ENCODE assay signal across 8 cellular contexts in the genomic region with DNA sequence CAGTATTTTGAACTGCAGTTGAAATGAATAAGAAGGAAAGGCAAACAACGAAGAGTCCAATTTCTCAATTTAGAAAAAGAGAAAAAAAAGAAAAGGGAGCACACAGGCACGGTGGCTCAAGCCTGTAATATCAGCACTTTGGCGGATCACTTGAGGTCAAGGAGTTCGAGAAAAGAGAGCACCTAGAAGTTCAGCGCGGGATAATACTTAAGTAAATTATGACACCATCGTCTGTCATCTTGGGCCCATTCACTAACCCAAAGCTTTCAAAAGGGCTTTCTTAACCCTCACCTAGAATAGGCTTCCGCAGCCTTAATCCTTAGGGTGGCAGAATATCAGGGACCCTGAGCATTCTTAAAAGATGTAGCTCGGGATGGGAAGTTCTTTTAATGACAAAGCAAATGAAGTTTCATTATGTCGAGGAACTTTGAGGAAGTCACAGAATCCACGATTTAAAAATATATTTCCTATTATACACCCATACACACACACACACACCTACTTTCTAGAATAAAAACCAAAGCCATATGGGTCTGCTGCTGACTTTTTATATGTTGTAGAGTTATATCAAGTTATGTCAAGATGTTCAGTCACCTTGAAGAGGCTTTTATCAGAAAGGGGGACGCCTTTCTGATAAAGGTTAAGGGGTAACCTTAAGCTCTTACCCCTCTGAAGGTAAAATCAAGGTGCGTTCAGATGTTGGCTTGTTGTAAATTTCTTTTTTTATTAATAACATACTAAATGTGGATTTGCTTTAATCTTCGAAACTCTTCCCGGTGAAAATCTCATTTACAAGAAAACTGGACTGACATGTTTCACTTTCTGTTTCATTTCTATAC. TPM values are rescaled to one million over a fixed set of nuclear protein-coding genes. Genes with fewer than 3 reads are reported as not detected.
DNase-seq lines count a peak whose midpoint lies in the region; ATAC-seq and TF ChIP-seq lines count a peak whose summit lies in the region.

No MANE protein-coding gene starts in this region.

- no peaks in the 10 kb centered on the region for H3K36me3 ChIP-seq in heart left ventricle
- no peaks in the 10 kb centered on the region for H3K36me3 ChIP-seq in body of pancreas (replicated peaks in 1 of 2; ENCODE audit: insufficient read depth in 1 of 2, low read depth in 2 of 2)
- H3K36me3 ChIP-seq in vagina = no peaks in the 10 kb centered on the region

- ATAC-seq in heart left ventricle (no peak), left cardiac atrium (no peak), body of pancreas (no peak), memory B cell (ENCODE audit: low read depth) (peak; percentile 11), GM21360 (IDR thresholded peaks at IDR 0.05; ENCODE audit: unreplicated experiment) (no peak)

- H3K36me3 Mint-ChIP-seq in memory B cell = no peaks in the 10 kb centered on the region

- H3K27ac Mint-ChIP-seq in memory B cell = peak overlapping the region; percentile 97

- peaks cover 0 to 80% (median 21%) of the 10 kb centered on the region in 12 donors for H3K4me1 ChIP-seq in heart left ventricle
- H3K4me1 ChIP-seq in body of pancreas = peaks cover 6% of the 10 kb centered on the region
- H3K4me1 ChIP-seq in vagina = peaks cover 20% of the 10 kb centered on the region

- no peak for DNase-seq in heart left ventricle
- DNase-seq in left cardiac atrium = no peak
- no peak for DNase-seq in body of pancreas
- DNase-seq in memory B cell (ENCODE audit: low spot score in 2 of 2) = no peak
- DNase-seq in vagina (ENCODE audit: extremely low spot score in 2 of 2) = no peak
- DNase-seq in D341Med (ENCODE audit: low spot score) = no peak
- no peak for DNase-seq in NCI-H2196 (lab: John Stamatoyannopoulos, UW; ENCODE audit: unreplicated experiment)

- H3K4me3 ChIP-seq in heart left ventricle (peak overlapping the region; percentile 7 to 83 (median 66)), body of pancreas (peak overlapping the region; percentile 59 to 62), vagina (peak overlapping the region; percentile 60 to 64)

- intact Hi-C loops in heart left ventricle (cut with DNase I) (loop anchor here (1.0 to 10.0 kb wide), 12 partner anchors 11 to 705 kb away; partner anchors contain the start of genes AK3 (in 1 of the 10), ERMP1 (in 1 of the 10), INSL6 (in 1 of the 10) and PLGRKT (in 1 of the 10)), left cardiac atrium (cut with DNase I) (loop anchor here (2.0 to 5.0 kb wide), 3 partner anchors 53 to 143 kb away; no protein-coding TSS in a partner anchor), body of pancreas (cut with DNase I) (no loop called here), vagina (cut with DNase I) (loop anchor here (10.0 kb wide), 1 partner anchor 1495 kb away; no protein-coding TSS in a partner anchor)

- peaks cover 33% of the 10 kb centered on the region for H3K4me1 Mint-ChIP-seq in memory B cell

- H3K9me3 Mint-ChIP-seq in memory B cell = no peaks in the 10 kb centered on the region

- H3K27me3 ChIP-seq in heart left ventricle (no peaks in the 10 kb centered on the region), body of pancreas (no peaks in the 10 kb centered on the region), vagina (no peaks in the 10 kb centered on the region)

- peak overlapping the region; percentile 6 to 97 (median 80) for H3K27ac ChIP-seq in heart left ventricle
- peak overlapping the region; percentile 40 to 92 (median 78) for H3K27ac ChIP-seq in body of pancreas
- H3K27ac ChIP-seq in vagina = peak overlapping the region; percentile 87

- H3K27me3 Mint-ChIP-seq in memory B cell = no peaks in the 10 kb centered on the region

- no peak for TF ChIP-seq POLR2A in heart left ventricle (IDR thresholded peaks at IDR 0.05)
- TF ChIP-seq POLR2A in body of pancreas (IDR thresholded peaks at IDR 0.05) = no peak
- TF ChIP-seq POLR2A in vagina (IDR thresholded peaks at IDR 0.05) = no peak

- H3K4me3 Mint-ChIP-seq in memory B cell = peak overlapping the region; percentile 93

- H3K9me3 ChIP-seq in heart left ventricle = no peaks in the 10 kb centered on the region
- H3K9me3 ChIP-seq in body of pancreas = no peaks in the 10 kb centered on the region
- no peaks in the 10 kb centered on the region for H3K9me3 ChIP-seq in vagina

- TF ChIP-seq CTCF in heart left ventricle (IDR thresholded peaks at IDR 0.05) (no peak), body of pancreas (IDR thresholded peaks at IDR 0.05) (no peak), vagina (IDR thresholded peaks at IDR 0.05) (no peak)

- 45 to 54% (median 48%) methylated on average over 15 of the region's 15 CpGs for WGBS in heart left ventricle, 4 donors
- WGBS in body of pancreas, 2 donors = 38% methylated on average over 15 of the region's 15 CpGs

RNA-seq across cellular contexts. Expression of gene CD274, which starts 0.6 kb away (rescaled TPM):
- total RNA-seq in heart left ventricle (10 to 100 TPM; 11.6 to 54.4 (median 15.7) TPM), left cardiac atrium (10 to 100 TPM in 1 of 2 donors, 1 to 10 TPM in 1; 7.3 to 12.4 TPM), body of pancreas (1 to 10 TPM; 1.6 to 3.6 TPM), vagina (2.2 TPM)
- 10 to 100 TPM in 1 of 2 donors, 1 to 10 TPM in 1; 3.5 to 50.1 TPM for polyA plus RNA-seq in heart left ventricle

RNA-seq across cellular contexts. Expression of gene PLGRKT, which starts 12.0 kb away (rescaled TPM):
- total RNA-seq in heart left ventricle (10 to 100 TPM; 20.8 to 37.2 (median 31.0) TPM), left cardiac atrium (10 to 100 TPM; 31.9 to 37.1 TPM), body of pancreas (1 to 10 TPM; 3.3 to 7.8 TPM), vagina (10.1 TPM)
- 10 to 100 TPM; 26.1 to 32.7 TPM for polyA plus RNA-seq in heart left ventricle
